Comparison of ENCODE assay signal across 1 cellular context in genomic region chr11:65135633-65136145, GRCh38.
TF ChIP-seq lines count a peak whose summit lies in the region.

No MANE protein-coding gene starts in this region.

TF ChIP-seq in HepG2, 621 proteins besides CTCF, POLR2A, EP300 and RAD21:
- no peak for TF ChIP-seq FIP1L1 (IDR thresholded peaks at IDR 0.05; ENCODE audit: borderline replicate concordance, insufficient read depth, low read depth, low read length)
- 0 out of 2 replicates have a peak, but pooled peaks have one; percentile 12 for TF ChIP-seq ZXDC (CRISPR knock-in tag; IDR thresholded peaks at IDR 0.05)
- no peak for TF ChIP-seq DMTF1 (CRISPR knock-in tag; IDR thresholded peaks at IDR 0.05)
- no peak for TF ChIP-seq SRSF1 (optimal IDR thresholded peaks at IDR 0.05; ENCODE audit: low read depth, low read length)
- no peak for TF ChIP-seq THAP8 (CRISPR knock-in tag; IDR thresholded peaks at IDR 0.05; ENCODE audit: borderline replicate concordance)
- TF ChIP-seq SALL2 (CRISPR knock-in tag; IDR thresholded peaks at IDR 0.05), result 0 out of 2 replicates have a peak, but pooled peaks have one; percentile 25
- TF ChIP-seq ZNF431 (CRISPR knock-in tag; IDR thresholded peaks at IDR 0.05; ENCODE audit: borderline replicate concordance, low read depth), result 0 out of 2 replicates have a peak, but pooled peaks have one; percentile 8
- TF ChIP-seq ZMAT5 (CRISPR knock-in tag; IDR thresholded peaks at IDR 0.05; ENCODE audit: borderline replicate concordance, low read depth), result no peak
- no peak for TF ChIP-seq ZNF75D (CRISPR knock-in tag; IDR thresholded peaks at IDR 0.05; ENCODE audit: borderline replicate concordance)
- 0 out of 2 replicates have a peak, but pooled peaks have one; percentile 10 for TF ChIP-seq REPIN1 (CRISPR knock-in tag; IDR thresholded peaks at IDR 0.05; ENCODE audit: borderline replicate concordance, low read depth)
- no peak for TF ChIP-seq GATAD1 (CRISPR knock-in tag; IDR thresholded peaks at IDR 0.05)
- TF ChIP-seq PHF20 (CRISPR knock-in tag; IDR thresholded peaks at IDR 0.05), result 0 out of 2 replicates have a peak, but pooled peaks have one; percentile 21
- TF ChIP-seq ZNF101 (CRISPR knock-in tag; IDR thresholded peaks at IDR 0.05; ENCODE audit: borderline replicate concordance, low read depth), result no peak
